Comparison of ENCODE assay signal across 6 cellular contexts in genomic region chr12:55706840-55707671, GRCh38. TPM values are rescaled to one million over a fixed set of nuclear protein-coding genes. Genes with fewer than 3 reads are reported as not detected.
A peak's percentile ranks its signal among the peaks of the same experiment; 100 is the strongest.
DNase-seq lines count a peak whose midpoint lies in the region; ATAC-seq and TF ChIP-seq lines count a peak whose summit lies in the region.

No MANE protein-coding gene starts in this region.

- CTCF ChIA-PET in Panc1 (lab: Charles Lee), result no interaction called here

- 8% methylated on average over 23 of the region's 23 CpGs for WGBS in urinary bladder

- DNase-seq in AML-193 (lab: John Stamatoyannopoulos, UW) (peak; percentile 34 to 40), Panc1 (ENCODE audit: low read depth, low spot score) (no peak), NCI-H187 treated with DMSO at 0.1 percent for 48 hours (lab: John Stamatoyannopoulos, UW) (no peak)
- DNase-seq in NK-92 treated with Interleukin-12 subunit alpha and Interleukin-12 subunit beta, amount 100 ng/mL, for 24 hours (lab: John Stamatoyannopoulos, UW), result no peak

- no peaks in the 10 kb centered on the region for H3K36me3 ChIP-seq in Panc1 (ENCODE audit: control insufficient read depth, insufficient read depth, low read length)
- H3K36me3 ChIP-seq in iPS-18a (ENCODE audit: control insufficient read depth, low read depth, low read length), result no peaks in the 10 kb centered on the region
- no peaks in the 10 kb centered on the region for H3K36me3 ChIP-seq in urinary bladder (ENCODE audit: insufficient read depth)

- H3K27ac ChIP-seq in Panc1 (ENCODE audit: low read length) (no peak overlapping the region), iPS-18a (ENCODE audit: low read length) (no peak overlapping the region), urinary bladder (ENCODE audit: low read depth) (no peak overlapping the region)

- peaks cover 13% of the 10 kb centered on the region for H3K27me3 ChIP-seq in Panc1 (ENCODE audit: control insufficient read depth, insufficient read depth, low read length)
- H3K27me3 ChIP-seq in iPS-18a (ENCODE audit: control insufficient read depth, insufficient read depth, low read length), result peaks cover 8% of the 10 kb centered on the region

- in situ Hi-C loops in Panc1 (cut with HindIII; ENCODE audit: low pct_unique_long_range_greater_than_20kb, low sequenced_read_pairs), result no loop called here

- H3K4me1 ChIP-seq in Panc1 (ENCODE audit: control insufficient read depth, insufficient read depth, low read length), result no peaks in the 10 kb centered on the region; the same call in 1 of the 2 replicates
- peaks cover 13% of the 10 kb centered on the region for H3K4me1 ChIP-seq in iPS-18a (ENCODE audit: control insufficient read depth, low read depth, low read length)
- H3K4me1 ChIP-seq in urinary bladder (ENCODE audit: insufficient read depth), result peaks cover 3% of the 10 kb centered on the region

- TF ChIP-seq CTCF in Panc1 (IDR thresholded peaks at IDR 0.05), result no peak

- no peaks in the 10 kb centered on the region for H3K9me3 ChIP-seq in Panc1 (ENCODE audit: control insufficient read depth, insufficient read depth, low read depth, low read length)
- H3K9me3 ChIP-seq in iPS-18a (ENCODE audit: control insufficient read depth, low read depth, low read length), result no peaks in the 10 kb centered on the region

- no TSS peak for BruUV-seq in Panc1 (replicated peaks; lab: Mats Ljungman, UMichigan)

- POLR2A ChIA-PET in Panc1 (lab: Charles Lee), result no interaction called here

- H3K4me3 ChIP-seq in Panc1 (ENCODE audit: low read depth in 2 of 2, low read length in 2 of 2) (peak overlapping the region; percentile 25 to 29; a peak in 2 of 4 replicates), iPS-18a (ENCODE audit: low read length) (peak overlapping the region; percentile 77), urinary bladder (ENCODE audit: low read depth, low read length) (peak overlapping the region; percentile 60)

- no peak; the same call in 1 of the 2 replicates for ATAC-seq in Panc1

- H3K9ac ChIP-seq in iPS-18a (ENCODE audit: low read length), result peak overlapping the region; percentile 41

- intact Hi-C loops in Panc1 (cut with micrococcal nuclease; ENCODE audit: unreplicated experiment), result no loop called here

RNA-seq across cellular contexts. Expression of gene ITGA7, which starts 0.6 kb away (rescaled TPM):
- 2.5 TPM for total RNA-seq in Panc1 (2021; ENCODE audit: unreplicated experiment)
- polyA plus RNA-seq in Panc1 (2012; ENCODE audit: insufficient read length), result 1.8 TPM
- total RNA-seq in urinary bladder, result 36.0 TPM
- 87.5 TPM for polyA plus RNA-seq in urinary bladder

RNA-seq across cellular contexts. Expression of gene BLOC1S1, which starts 8.8 kb away (rescaled TPM):
- total RNA-seq in Panc1 (2021; ENCODE audit: unreplicated experiment) (87.3 TPM), urinary bladder (48.4 TPM)
- polyA plus RNA-seq in Panc1 (2012; ENCODE audit: insufficient read length), result 118 TPM
- polyA plus RNA-seq in urinary bladder, result 237 TPM

RNA-seq across cellular contexts. Expression of gene RDH5, which starts 13.1 kb away (rescaled TPM):
- total RNA-seq in Panc1 (2021; ENCODE audit: unreplicated experiment) (2.8 TPM), urinary bladder (8.1 TPM)
- 1.8 TPM for polyA plus RNA-seq in Panc1 (2012; ENCODE audit: insufficient read length)
- 8.7 TPM for polyA plus RNA-seq in urinary bladder

RNA-seq across cellular contexts. Expression of gene CD63, which starts 21.8 kb away (rescaled TPM):
- 879 TPM for total RNA-seq in Panc1 (2021; ENCODE audit: unreplicated experiment)
- 651 TPM for polyA plus RNA-seq in Panc1 (2012; ENCODE audit: insufficient read length)
- total RNA-seq in urinary bladder, result 682 TPM
- polyA plus RNA-seq in urinary bladder, result 1,016 TPM

RNA-seq across cellular contexts. Expression of gene GDF11, which starts 35.9 kb away (rescaled TPM):
- total RNA-seq in Panc1 (2021; ENCODE audit: unreplicated experiment) (11.8 TPM), urinary bladder (5.6 TPM)
- polyA plus RNA-seq in Panc1 (2012; ENCODE audit: insufficient read length), result 9.7 TPM
- polyA plus RNA-seq in urinary bladder, result 11.0 TPM

Comparison
In these comparisons a context has a peak if more than half of its experiments do, and no peak if none do; other contexts are left out.
1. DNase-seq: peak in AML-193 (2 of 2); none in Panc1 (single experiment), NCI-H187 treated with DMSO at 0.1 percent for 48 hours (single experiment) and NK-92 treated with Interleukin-12 subunit alpha and Interleukin-12 subunit beta, amount 100 ng/mL, for 24 hours (single experiment).
2. H3K4me3 ChIP-seq: peak in every context shown above with its lines; median percentile 77 in iPS-18a; 60 in urinary bladder; 27 in Panc1.
3. RNA of gene ITGA7, which starts 0.6 kb away (total RNA-seq): 36.0 TPM in urinary bladder (single experiment); 2.5 TPM in Panc1 (single experiment); every median in the first group is over 10 times any median in the second.